In genomic region chr6:134894800-134895199, GRCh38 we compare ENCODE assay signal across 39 cellular contexts.
"Had no signal": no experiment of that assay in that cellular context is flagged by ENCODE, and none has a peak within 500 bp of the region (broad histone marks: within the 10 kb centered on the region; RNA-seq: fewer than 3 reads in every experiment).

No MANE protein-coding gene starts in this region.

- H3K36me3 ChIP-seq: adrenal gland, brain microvascular endothelial cell, cardiac muscle cell had no signal

- H3K4me3 Mint-ChIP-seq: activated B cell treated with CpG ODN at 0.5 μM for 24 hours; activated CD4-positive, alpha-beta memory T cell treated with anti-CD3 and anti-CD28 coated beads for 36 hours; activated CD4-positive, alpha-beta T cell treated with anti-CD3 and anti-CD28 coated beads, Interleukin-2, amount 10 ng/mL, durations not matched to agents 24 days and 14 days; activated CD8-positive, alpha-beta T cell treated with anti-CD3 and anti-CD28 coated beads for 36 hours; activated naive CD4-positive, alpha-beta T cell treated with anti-CD3 and anti-CD28 coated beads for 36 hours; activated naive CD8-positive, alpha-beta T cell treated with anti-CD3 and anti-CD28 coated beads for 36 hours; activated T-cell treated with anti-CD3 and anti-CD28 coated beads, Interleukin-2, amount 50 U/mL, for 4 hours; activated T-cell treated with anti-CD3 and anti-CD28 coated beads, Interleukin-2, amount 50 U/mL, for 72 hours; activated T-helper 1 cell treated with anti-CD3 and anti-CD28 coated beads, Interleukin-12 subunit alpha, Interleukin-12 subunit beta, Interleukin-2, Interleukin-4 antibody, amounts not matched to agents 30 ng/mL and 10 ng/mL and 1 ng/mL, durations not matched to agents 14 hours and 24 hours and 36 hours; activated T-helper 17 cell treated with anti-CD3 and anti-CD28 coated beads, Interleukin-2, amount 50 U/mL, for 72 hours; central memory CD8-positive, alpha-beta T cell; T-helper 1 cell treated with Interleukin-12 subunit alpha and Interleukin-12 subunit beta and Interleukin-4 antibody, amounts not matched to agents 30 μg/mL and 1 μg/mL, for 36 hours; T-helper 2 cell treated with Interferon-gamma antibody and Interleukin-4, amounts not matched to agents 5 μg/mL and 100 μg/mL, for 36 hours had no signal

- ATAC-seq: activated CD8-positive, alpha-beta T cell treated with anti-CD3 and anti-CD28 coated beads for 36 hours; activated naive CD4-positive, alpha-beta T cell treated with anti-CD3 and anti-CD28 coated beads, Interleukin-2, amount 50 U/mL, for 72 hours; activated T-cell treated with anti-CD3 and anti-CD28 coated beads, Interleukin-2, amount 50 U/mL, for 4 hours; activated T-cell treated with anti-CD3 and anti-CD28 coated beads, Interleukin-2, amount 50 U/mL, for 72 hours; activated T-helper 17 cell treated with anti-CD3 and anti-CD28 coated beads, Interleukin-2, amount 50 U/mL, for 72 hours; body of pancreas had no signal

- H3K27ac Mint-ChIP-seq: activated B cell treated with CpG ODN at 0.5 μM for 24 hours; activated CD4-positive, alpha-beta memory T cell treated with anti-CD3 and anti-CD28 coated beads for 36 hours; activated CD4-positive, alpha-beta T cell treated with anti-CD3 and anti-CD28 coated beads, Interleukin-2, amount 10 ng/mL, durations not matched to agents 24 days and 14 days; activated CD8-positive, alpha-beta T cell treated with anti-CD3 and anti-CD28 coated beads for 36 hours; activated naive CD4-positive, alpha-beta T cell treated with anti-CD3 and anti-CD28 coated beads for 36 hours; activated naive CD8-positive, alpha-beta T cell treated with anti-CD3 and anti-CD28 coated beads for 36 hours; activated T-cell treated with anti-CD3 and anti-CD28 coated beads, Interleukin-2, amount 50 U/mL, for 72 hours; activated T-helper 1 cell treated with anti-CD3 and anti-CD28 coated beads, Interleukin-12 subunit alpha, Interleukin-12 subunit beta, Interleukin-2, Interleukin-4 antibody, amounts not matched to agents 30 ng/mL and 10 ng/mL and 1 ng/mL, durations not matched to agents 14 hours and 24 hours and 36 hours; activated T-helper 17 cell treated with anti-CD3 and anti-CD28 coated beads, Interleukin-2, amount 50 U/mL, for 72 hours; T-helper 1 cell treated with Interleukin-12 subunit alpha and Interleukin-12 subunit beta and Interleukin-4 antibody, amounts not matched to agents 30 μg/mL and 1 μg/mL, for 36 hours; T-helper 2 cell treated with Interferon-gamma antibody and Interleukin-4, amounts not matched to agents 5 μg/mL and 100 μg/mL, for 36 hours had no signal

- H3K27ac ChIP-seq: adrenal gland, body of pancreas, brain microvascular endothelial cell, cardiac muscle cell, VCaP had no signal

- H3K27me3 Mint-ChIP-seq: activated B cell treated with CpG ODN at 0.5 μM for 24 hours had no signal

- H3K4me1 Mint-ChIP-seq: activated B cell treated with CpG ODN at 0.5 μM for 24 hours; activated CD4-positive, alpha-beta T cell treated with anti-CD3 and anti-CD28 coated beads, Interleukin-2, amount 10 ng/mL, durations not matched to agents 24 days and 14 days; activated naive CD8-positive, alpha-beta T cell treated with anti-CD3 and anti-CD28 coated beads for 36 hours; activated T-helper 17 cell treated with anti-CD3 and anti-CD28 coated beads, Interleukin-2, amount 50 U/mL, for 72 hours; central memory CD8-positive, alpha-beta T cell had no signal

- H3K36me3 Mint-ChIP-seq: activated naive CD8-positive, alpha-beta T cell treated with anti-CD3 and anti-CD28 coated beads for 36 hours had no signal

- H3K4me3 ChIP-seq: adrenal gland, body of pancreas, cardiac muscle cell had no signal

- DNase-seq: activated B cell treated with CpG ODN at 0.5 μM for 24 hours; activated CD4-positive, alpha-beta memory T cell treated with anti-CD3 and anti-CD28 coated beads for 36 hours; activated CD4-positive, alpha-beta T cell treated with anti-CD3 and anti-CD28 coated beads for 4 hours; activated CD4-positive, alpha-beta T cell treated with anti-CD3 and anti-CD28 coated beads, Interleukin-2, amount 10 ng/mL, durations not matched to agents 24 days and 14 days; activated CD4-positive, alpha-beta T cell treated with anti-CD3 and anti-CD28 coated beads, Interleukin-2, amount 50 U/mL, for 1 hour; activated CD4-positive, alpha-beta T cell treated with anti-CD3 and anti-CD28 coated beads, Interleukin-2, amount 50 U/mL, for 4 hours; activated CD4-positive, CD25-positive, alpha-beta regulatory T cell treated with anti-CD3 and anti-CD28 coated beads, Interleukin-2, amount 50 U/mL, for 72 hours; activated CD8-positive, alpha-beta memory T cell treated with anti-CD3 and anti-CD28 coated beads, Interleukin-2, amount 50 U/mL, for 4 hours; activated CD8-positive, alpha-beta T cell treated with anti-CD3 and anti-CD28 coated beads for 36 hours; activated effector memory CD4-positive, alpha-beta T cell treated with anti-CD3 and anti-CD28 coated beads, Interleukin-2, amount 50 U/mL, for 16 hours; activated gamma-delta T cell treated with Interleukin-2 at 50 U/mL for 16 hours; activated naive CD4-positive, alpha-beta T cell; activated naive CD4-positive, alpha-beta T cell treated with anti-CD3 and anti-CD28 coated beads for 36 hours; activated naive CD4-positive, alpha-beta T cell treated with anti-CD3 and anti-CD28 coated beads, Interleukin-2, amount 50 U/mL, for 16 hours; activated naive CD8-positive, alpha-beta T cell treated with anti-CD3 and anti-CD28 coated beads for 36 hours; activated T-cell treated with anti-CD3 and anti-CD28 coated beads for 4 hours; activated T-cell treated with anti-CD3 and anti-CD28 coated beads, Interleukin-2, amount 50 U/mL, for 1 hour; activated T-cell treated with anti-CD3 and anti-CD28 coated beads, Interleukin-2, amount 50 U/mL, for 4 hours; activated T-cell treated with anti-CD3 and anti-CD28 coated beads, Interleukin-2, amount 50 U/mL, for 72 hours; adrenal gland; amniotic stem cell; aorta; body of pancreas; brain microvascular endothelial cell; caudate nucleus; cerebellar nuclear complex; T-helper 2 cell; T-helper 9 cell had no signal

- H3K9me3 ChIP-seq: adrenal gland, body of pancreas had no signal

- FAIRE-seq: astrocyte, bronchial epithelial cell, TTC549 had no signal

- H3K4me1 ChIP-seq: adrenal gland, body of pancreas had no signal

- H3K27me3 ChIP-seq: adrenal gland, body of pancreas, brain microvascular endothelial cell, cardiac muscle cell had no signal
